9 cellular contexts compared by ENCODE assay signal in genomic region chr16:85422374-85423185, GRCh38.
DNase-seq lines count a peak whose midpoint lies in the region; ATAC-seq and TF ChIP-seq lines count a peak whose summit lies in the region.
"Had no signal": no experiment of that assay in that cellular context is flagged by ENCODE, and none has a peak within 500 bp of the region (broad histone marks: within the 10 kb centered on the region; RNA-seq: fewer than 3 reads in every experiment).

No MANE protein-coding gene starts in this region.

- TF ChIP-seq CTCF in neural crest cell (conservative IDR thresholded peaks at IDR 0.05): no peak

- H3K4me3 Mint-ChIP-seq in neural crest cell: no peak overlapping the region
- H3K4me3 Mint-ChIP-seq: effector memory CD8-positive, alpha-beta T cell had no signal

- no peak overlapping the region for H3K27ac Mint-ChIP-seq in neural crest cell (ENCODE audit: unreplicated experiment)

- DNase-seq in NCI-H1092 treated with DMSO at 0.1 percent for 48 hours (lab: John Stamatoyannopoulos, UW) (peak; percentile 32), NCI-H1092 (lab: John Stamatoyannopoulos, UW) (no peak), MV-4-11 (lab: John Stamatoyannopoulos, UW) (peak; percentile 24), ecto neural progenitor cell (ENCODE audit: low spot score) (peak; percentile 73), neural crest cell (ENCODE audit: low read depth, low spot score) (peak; percentile 33), NCI-H2227 (lab: John Stamatoyannopoulos, UW; ENCODE audit: unreplicated experiment) (no peak)
- DNase-seq in activated CD8-positive, alpha-beta memory T cell treated with anti-CD3 and anti-CD28 coated beads, Interleukin-2, amount 50 U/mL, for 48 hours: no peak
- DNase-seq: effector memory CD8-positive, alpha-beta T cell had no signal

- ATAC-seq in HG02885 (IDR thresholded peaks at IDR 0.05; ENCODE audit: poor library complexity, unreplicated experiment): no peak
- ATAC-seq: effector memory CD8-positive, alpha-beta T cell had no signal

- H3K27me3 Mint-ChIP-seq in neural crest cell (ENCODE audit: low read depth): peaks cover 26% of the 10 kb centered on the region

- no peaks in the 10 kb centered on the region for H3K36me3 Mint-ChIP-seq in neural crest cell (ENCODE audit: low read depth)

- peaks cover 22% of the 10 kb centered on the region for H3K4me1 Mint-ChIP-seq in neural crest cell

- H3K9me3 Mint-ChIP-seq in neural crest cell: no peaks in the 10 kb centered on the region
- H3K9me3 Mint-ChIP-seq: effector memory CD8-positive, alpha-beta T cell had no signal

Comparison
In these comparisons a context has a peak if more than half of its experiments do, and no peak if none do; other contexts are left out.
1. DNase-seq: peak in NCI-H1092 treated with DMSO at 0.1 percent for 48 hours (single experiment), MV-4-11 (single experiment), ecto neural progenitor cell (single experiment) and neural crest cell (single experiment); none in NCI-H1092 (single experiment), NCI-H2227 (single experiment) and activated CD8-positive, alpha-beta memory T cell treated with anti-CD3 and anti-CD28 coated beads, Interleukin-2, amount 50 U/mL, for 48 hours (single experiment).